ENCODE assay signal across 25 cellular contexts in the genomic region with DNA sequence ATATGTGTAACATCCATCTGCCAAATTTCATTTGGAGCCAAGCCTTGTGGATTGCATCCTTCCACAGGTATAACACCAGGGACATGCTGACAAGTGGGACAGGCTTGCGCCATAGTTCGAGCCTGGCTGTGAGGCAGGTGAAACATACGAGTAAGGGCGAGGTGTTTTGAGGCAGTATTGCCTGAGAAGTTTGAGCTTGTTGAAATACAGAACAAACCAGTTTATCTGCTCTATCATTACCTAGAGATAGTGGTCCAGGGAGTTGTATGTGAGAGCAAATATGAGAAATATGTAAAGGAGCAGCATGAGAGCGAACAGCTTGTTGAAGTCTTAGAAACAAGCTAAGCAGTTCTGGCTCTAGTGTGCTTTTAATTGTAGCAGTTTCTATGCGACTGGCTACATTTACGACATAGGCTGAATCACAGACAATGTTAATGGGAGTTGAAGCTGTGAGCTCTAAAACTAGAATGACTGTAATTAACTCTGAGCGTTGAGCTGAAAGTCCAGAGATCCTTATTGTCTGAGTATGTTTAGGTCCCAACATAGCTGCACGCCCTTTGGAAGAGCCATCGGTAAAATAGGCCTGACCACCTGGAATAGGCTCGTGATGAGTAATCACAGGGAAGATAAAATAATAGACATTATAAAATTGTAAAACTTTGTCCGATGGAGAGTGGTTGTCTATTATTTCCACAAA. TPM values are rescaled to one million over a fixed set of nuclear protein-coding genes. Genes with fewer than 3 reads are reported as not detected.
DNase-seq lines count a peak whose midpoint lies in the region; ATAC-seq and TF ChIP-seq lines count a peak whose summit lies in the region.
"Had no signal": no experiment of that assay in that cellular context is flagged by ENCODE, and none has a peak within 500 bp of the region (broad histone marks: within the 10 kb centered on the region; RNA-seq: fewer than 3 reads in every experiment).

No MANE protein-coding gene starts in this region.

- H3K9me3 Mint-ChIP-seq in activated T-helper 2 cell treated with anti-CD3 and anti-CD28 coated beads, Interferon-gamma antibody, Interleukin-2, Interleukin-4, amounts not matched to agents 10 μg/mL and 5 μg/mL and 100 μg/mL, durations not matched to agents 14 hours and 24 hours and 36 hours = peaks cover 79% of the 10 kb centered on the region
- H3K9me3 Mint-ChIP-seq: HFFc6 had no signal

- WGBS in lung, 2 donors = 76 to 91% methylated on average over 12 of the region's 12 CpGs
- WGBS in suprapubic skin = 71% methylated on average over 12 of the region's 12 CpGs

- intact Hi-C loops in activated T-helper 2 cell treated with anti-CD3 and anti-CD28 coated beads, Interferon-gamma antibody, Interleukin-2, Interleukin-4, amounts not matched to agents 10 μg/mL and 5 μg/mL and 100 μg/mL, durations not matched to agents 14 hours and 24 hours and 36 hours (cut with micrococcal nuclease) = no loop called here

- H3K27me3 ChIP-seq in BLaER1 (no peaks in the 10 kb centered on the region), lung (ENCODE audit: control insufficient read depth, insufficient read depth) (no peaks in the 10 kb centered on the region), suprapubic skin (no peaks in the 10 kb centered on the region)
- H3K27me3 ChIP-seq: SJCRH30 had no signal

- H3K27ac ChIP-seq in BLaER1 (no peak overlapping the region), lung (ENCODE audit: low read depth in 1 of 2, low read length in 1 of 2) (no peak overlapping the region), suprapubic skin (peak overlapping the region; percentile 10)
- H3K27ac ChIP-seq: GM23248, SJCRH30 had no signal

- no peak overlapping the region for H3K27ac Mint-ChIP-seq in activated T-helper 2 cell treated with anti-CD3 and anti-CD28 coated beads, Interferon-gamma antibody, Interleukin-2, Interleukin-4, amounts not matched to agents 10 μg/mL and 5 μg/mL and 100 μg/mL, durations not matched to agents 14 hours and 24 hours and 36 hours
- H3K27ac Mint-ChIP-seq: B cell, H9, HFFc6 had no signal

- DNase-seq in epithelial cell of esophagus (ENCODE audit: low read depth) (peak; percentile 75), lung (ENCODE audit: low spot score) (peak; percentile 49), suprapubic skin (ENCODE audit: low spot score in 2 of 2) (no peak), SW 1271 (lab: John Stamatoyannopoulos, UW) (no peak), NCI-H69 (lab: John Stamatoyannopoulos, UW) (no peak), foreskin melanocyte (no peak)
- DNase-seq in activated T-helper 2 cell treated with anti-CD3 and anti-CD28 coated beads, Interferon-gamma antibody, Interleukin-2, Interleukin-4, amounts not matched to agents 10 μg/mL and 5 μg/mL and 100 μg/mL, durations not matched to agents 14 hours and 24 hours and 36 hours (ENCODE audit: low spot score) = no peak
- DNase-seq: COR-L47, GM23248, H9, HFFc6, KBM-7, MM.1S, NCI-H1092, NCI-H1436 treated with DMSO at 0.1 percent for 48 hours, NCI-H1930, NCI-H226, NCI-H510A treated with DMSO at 0.1 percent for 48 hours, NCI-H774, SJCRH30 had no signal

- no peaks in the 10 kb centered on the region for H3K4me1 Mint-ChIP-seq in activated T-helper 2 cell treated with anti-CD3 and anti-CD28 coated beads, Interferon-gamma antibody, Interleukin-2, Interleukin-4, amounts not matched to agents 10 μg/mL and 5 μg/mL and 100 μg/mL, durations not matched to agents 14 hours and 24 hours and 36 hours (ENCODE audit: low read depth)
- H3K4me1 Mint-ChIP-seq: H9 had no signal

- no peaks in the 10 kb centered on the region for H3K4me1 ChIP-seq in BLaER1
- no peaks in the 10 kb centered on the region for H3K4me1 ChIP-seq in lung (ENCODE audit: control insufficient read depth in 2 of 2, insufficient read depth in 2 of 2, low read length in 2 of 2)
- H3K4me1 ChIP-seq in suprapubic skin = peaks cover 5% of the 10 kb centered on the region
- H3K4me1 ChIP-seq: SJCRH30 had no signal

- 0 out of 2 replicates have a peak overlapping the region, but pooled peaks have one; percentile 38 for H3K4me3 ChIP-seq in BLaER1
- H3K4me3 ChIP-seq in epithelial cell of esophagus (ENCODE audit: low read length) = no peak overlapping the region
- no peak overlapping the region for H3K4me3 ChIP-seq in lung
- H3K4me3 ChIP-seq in suprapubic skin = no peak overlapping the region
- H3K4me3 ChIP-seq: GM23248, SJCRH30 had no signal

- H4K20me1 ChIP-seq in BLaER1 = peaks cover 45% of the 10 kb centered on the region; the same call in 1 of the 2 replicates

- no peak overlapping the region for H3K4me2 ChIP-seq in BLaER1

- no peak for TF ChIP-seq EP300 in suprapubic skin (IDR thresholded peaks at IDR 0.05)

- ATAC-seq in lung (ENCODE audit: insufficient read depth, low FRiP score) = no peak
- ATAC-seq: Panc1 had no signal

- TF ChIP-seq POLR2A in suprapubic skin (IDR thresholded peaks at IDR 0.05) = no peak

- H3K36me3 Mint-ChIP-seq in activated T-helper 2 cell treated with anti-CD3 and anti-CD28 coated beads, Interferon-gamma antibody, Interleukin-2, Interleukin-4, amounts not matched to agents 10 μg/mL and 5 μg/mL and 100 μg/mL, durations not matched to agents 14 hours and 24 hours and 36 hours (ENCODE audit: low read depth) = peaks cover 49% of the 10 kb centered on the region

- H3K4me3 Mint-ChIP-seq in activated T-helper 2 cell treated with anti-CD3 and anti-CD28 coated beads, Interferon-gamma antibody, Interleukin-2, Interleukin-4, amounts not matched to agents 10 μg/mL and 5 μg/mL and 100 μg/mL, durations not matched to agents 14 hours and 24 hours and 36 hours (ENCODE audit: low read depth) = no peak overlapping the region
- H3K4me3 Mint-ChIP-seq: B cell, H9, HFFc6 had no signal

- H3K27me3 Mint-ChIP-seq in activated T-helper 2 cell treated with anti-CD3 and anti-CD28 coated beads, Interferon-gamma antibody, Interleukin-2, Interleukin-4, amounts not matched to agents 10 μg/mL and 5 μg/mL and 100 μg/mL, durations not matched to agents 14 hours and 24 hours and 36 hours (ENCODE audit: low read depth) = no peaks in the 10 kb centered on the region
- H3K27me3 Mint-ChIP-seq: B cell had no signal

- no peak overlapping the region for H3K9ac ChIP-seq in BLaER1
- H3K9ac ChIP-seq: GM23248 had no signal

- TF ChIP-seq CTCF in epithelial cell of esophagus (IDR thresholded peaks at IDR 0.05; ENCODE audit: insufficient read depth, low read depth, low read length, missing control alignments) (no peak), lung (IDR thresholded peaks at IDR 0.05; ENCODE audit: control extremely low read depth, extremely low read depth) (no peak), suprapubic skin (IDR thresholded peaks at IDR 0.05) (no peak)

- peaks cover 100% of the 10 kb centered on the region for H3K36me3 ChIP-seq in BLaER1
- H3K36me3 ChIP-seq in lung (ENCODE audit: control insufficient read depth in 2 of 2, insufficient read depth in 2 of 2, low read length in 2 of 2) = no peaks in the 10 kb centered on the region
- no peaks in the 10 kb centered on the region for H3K36me3 ChIP-seq in suprapubic skin
- H3K36me3 ChIP-seq: SJCRH30 had no signal

- peaks cover 100% of the 10 kb centered on the region for H3K9me3 ChIP-seq in BLaER1
- H3K9me3 ChIP-seq in lung (ENCODE audit: control insufficient read depth in 2 of 2, insufficient read depth in 1 of 2, low read length in 1 of 2) = peaks cover 0 to 7% of the 10 kb centered on the region in 2 donors
- H3K9me3 ChIP-seq in suprapubic skin = no peaks in the 10 kb centered on the region
- H3K9me3 ChIP-seq: SJCRH30 had no signal

RNA-seq across cellular contexts. Expression of a gene that starts 8.2 kb away (rescaled TPM):
- total RNA-seq in lung (10 to 100 TPM in 1 of 2 donors, 1 to 10 TPM in 1; 8.4 to 21.7 TPM), suprapubic skin (1 to 10 TPM; 5.4 to 8.9 (median 7.1) TPM)
- 1 to 10 TPM; 2.5 to 7.5 TPM for polyA plus RNA-seq in lung
- total RNA-seq in activated T-helper 2 cell treated with anti-CD3 and anti-CD28 coated beads, Interferon-gamma antibody, Interleukin-2, Interleukin-4, amounts not matched to agents 10 μg/mL and 5 μg/mL and 100 μg/mL, durations not matched to agents 14 hours and 24 hours and 36 hours = 4.3 and 5.1 TPM in 2 replicates
- total RNA-seq: HT1080 had no signal

RNA-seq across cellular contexts. Expression of a gene that starts 30.9 kb away (rescaled TPM):
- total RNA-seq in lung = 10 to 100 TPM in 1 of 2 donors, 1 to 10 TPM in 1; 9.2 to 29.1 TPM
- 10 to 100 TPM in 1 of 2 donors, 1 to 10 TPM in 1; 2.0 to 10.4 TPM for polyA plus RNA-seq in lung
- 1 to 10 TPM; 1.3 to 6.7 (median 4.4) TPM for total RNA-seq in suprapubic skin
- 1.1 and 1.6 TPM in 2 replicates for total RNA-seq in activated T-helper 2 cell treated with anti-CD3 and anti-CD28 coated beads, Interferon-gamma antibody, Interleukin-2, Interleukin-4, amounts not matched to agents 10 μg/mL and 5 μg/mL and 100 μg/mL, durations not matched to agents 14 hours and 24 hours and 36 hours
- total RNA-seq: HT1080 had no signal

RNA-seq across cellular contexts. Expression of a gene that starts 42.6 kb away (rescaled TPM):
- total RNA-seq in lung (10 to 100 TPM; 25.7 to 42.0 TPM), suprapubic skin (10 to 100 TPM; 54.1 to 81.2 (median 62.7) TPM)
- 1 to 10 TPM; 5.2 to 9.3 TPM for polyA plus RNA-seq in lung
- 10.8 and 11.0 TPM in 2 replicates for total RNA-seq in activated T-helper 2 cell treated with anti-CD3 and anti-CD28 coated beads, Interferon-gamma antibody, Interleukin-2, Interleukin-4, amounts not matched to agents 10 μg/mL and 5 μg/mL and 100 μg/mL, durations not matched to agents 14 hours and 24 hours and 36 hours

RNA-seq across cellular contexts. Expression of a gene that starts 58.4 kb away (rescaled TPM):
- total RNA-seq in lung (1 to 10 TPM; 2.5 to 4.9 TPM), suprapubic skin (1 to 10 TPM in 1 of 4 donors, under 1 TPM in 2, not detected in 1; 0.48 to 1.4 (median 0.59) TPM)
- 1 to 10 TPM in 1 of 2 donors, under 1 TPM in 1; 0.54 to 1.1 TPM for polyA plus RNA-seq in lung
- total RNA-seq in activated T-helper 2 cell treated with anti-CD3 and anti-CD28 coated beads, Interferon-gamma antibody, Interleukin-2, Interleukin-4, amounts not matched to agents 10 μg/mL and 5 μg/mL and 100 μg/mL, durations not matched to agents 14 hours and 24 hours and 36 hours = 0.67 and 0.82 TPM in 2 replicates
- total RNA-seq: G401 had no signal

Comparison
In these comparisons a context has a peak if more than half of its experiments do, and no peak if none do; other contexts are left out.
1. DNase-seq: peak in epithelial cell of esophagus (single experiment) and lung (single experiment); none in suprapubic skin (0 of 2), SW 1271 (0 of 2), activated T-helper 2 cell treated with anti-CD3 and anti-CD28 coated beads, Interferon-gamma antibody, Interleukin-2, Interleukin-4, amounts not matched to agents 10 μg/mL and 5 μg/mL and 100 μg/mL, durations not matched to agents 14 hours and 24 hours and 36 hours (single experiment), NCI-H69 (single experiment) and foreskin melanocyte (single experiment).